In the genomic region with DNA sequence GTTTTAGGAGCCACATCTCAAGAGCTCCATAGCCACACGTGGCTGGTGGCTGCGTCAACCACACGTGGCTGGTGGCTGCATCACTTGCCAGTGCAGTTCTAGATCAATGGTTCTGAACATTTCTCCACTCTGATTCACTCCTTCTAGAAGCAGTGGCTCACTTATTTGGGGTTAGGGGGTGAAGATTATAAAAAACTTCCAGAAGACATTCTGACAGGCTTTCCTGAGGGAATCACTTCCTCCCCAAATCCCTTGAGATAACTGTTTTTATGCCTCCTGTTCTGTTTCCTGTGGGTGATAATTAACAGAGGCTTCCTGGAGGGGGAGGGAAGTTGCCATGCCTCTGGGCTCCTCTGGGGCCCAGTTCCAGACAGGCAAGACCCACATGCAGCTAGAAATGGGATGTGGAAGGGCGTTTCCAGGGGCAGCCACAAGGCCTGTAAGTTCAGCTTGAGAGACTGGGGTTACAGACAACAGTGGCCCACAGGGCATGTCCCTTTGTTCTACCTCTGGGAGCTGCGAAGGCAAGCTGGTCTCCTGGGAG, we compare ENCODE assay signal across 13 cellular contexts. TPM values are rescaled to one million over a fixed set of nuclear protein-coding genes. Genes with fewer than 3 reads are reported as not detected.
A peak's percentile ranks its signal among the peaks of the same experiment; 100 is the strongest.
DNase-seq lines count a peak whose midpoint lies in the region; ATAC-seq, FAIRE-seq and TF ChIP-seq lines count a peak whose summit lies in the region.
"Had no signal": no experiment of that assay in that cellular context is flagged by ENCODE, and none has a peak within 500 bp of the region (broad histone marks: within the 10 kb centered on the region; RNA-seq: fewer than 3 reads in every experiment).

No MANE protein-coding gene starts in this region.

- peaks cover 11% of the 10 kb centered on the region for H3K9me3 Mint-ChIP-seq in HFFc6
- H3K9me3 Mint-ChIP-seq in brain = peaks cover 13 to 34% (median 22%) of the 10 kb centered on the region in 5 experiments

- in situ Hi-C loops in GM13977 (cut with MboI; ENCODE audit: low pct_unique_long_range_greater_than_20kb, low sequenced_read_pairs, unreplicated experiment) = no loop called here

- peaks cover 12% of the 10 kb centered on the region; the same call in 2 of the 3 replicates for H3K9me3 ChIP-seq in A549
- H3K9me3 ChIP-seq: neutrophil, Peyer's patch had no signal

- H3K4me3 Mint-ChIP-seq in HFFc6 (no peak overlapping the region), brain (no peak overlapping the region)
- H3K4me3 Mint-ChIP-seq: activated CD4-positive, alpha-beta memory T cell treated with anti-CD3 and anti-CD28 coated beads, Interleukin-2, amount 10 ng/mL, durations not matched to agents 7 days and 5 days; CD4-positive, CD25-positive, alpha-beta regulatory T cell had no signal

- H3K4me1 Mint-ChIP-seq in HFFc6 (ENCODE audit: low read depth) (peaks cover 22% of the 10 kb centered on the region), brain (peaks cover 16% of the 10 kb centered on the region)

- H3K27ac Mint-ChIP-seq in HFFc6 (peak overlapping the region; percentile 24), brain (peak overlapping the region in 3 of 5 experiments; percentile 35 to 41 (median 40))
- H3K27ac Mint-ChIP-seq: activated CD4-positive, alpha-beta memory T cell treated with anti-CD3 and anti-CD28 coated beads, Interleukin-2, amount 10 ng/mL, durations not matched to agents 7 days and 5 days had no signal

- POLR2A ChIA-PET in A549 (lab: Yijun Ruan, JAX) (no interaction called here), GM10248 (lab: Yijun Ruan, JAX) (no interaction called here)

- peaks cover 5% of the 10 kb centered on the region for H3K27me3 Mint-ChIP-seq in HFFc6 (ENCODE audit: insufficient read depth)
- peaks cover 4% of the 10 kb centered on the region for H3K27me3 Mint-ChIP-seq in brain
- H3K27me3 Mint-ChIP-seq: CD4-positive, CD25-positive, alpha-beta regulatory T cell had no signal

- H3K36me3 Mint-ChIP-seq in HFFc6 (ENCODE audit: low read depth) (peaks cover 38% of the 10 kb centered on the region), brain (peaks cover 46% of the 10 kb centered on the region)

- peak in 1 of 2 experiments; percentile 27 for DNase-seq in A549 (ENCODE audit: low read depth in 1 of 2, low spot score in 1 of 2)
- DNase-seq in HFFc6 = peak; percentile 32
- DNase-seq in kidney tubule cell (ENCODE audit: low spot score) = peak; percentile 95
- DNase-seq in GM13977 (ENCODE audit: low spot score) = no peak
- no peak for DNase-seq in GM10248 (ENCODE audit: extremely low spot score)
- DNase-seq in AG20443 (ENCODE audit: low spot score) = no peak
- DNase-seq: activated CD4-positive, alpha-beta memory T cell treated with anti-CD3 and anti-CD28 coated beads, Interleukin-2, amount 10 ng/mL, durations not matched to agents 7 days and 5 days; CD4-positive, CD25-positive, alpha-beta regulatory T cell; NCI-H1436 treated with DMSO at 0.1 percent for 48 hours; Peyer's patch had no signal

- TF ChIP-seq RAD21 in A549 (conservative IDR thresholded peaks at IDR 0.05 in 1 of 2, IDR thresholded peaks at IDR 0.05 in 1 of 2) = no peak

- no peak for TF ChIP-seq CTCF in A549 (IDR thresholded peaks at IDR 0.05)
- no peak for TF ChIP-seq CTCF in HFFc6 (IDR thresholded peaks at IDR 0.05)
- no peak for TF ChIP-seq CTCF in brain (conservative IDR thresholded peaks at IDR 0.05)
- no peak for TF ChIP-seq CTCF in GM13977 (IDR thresholded peaks at IDR 0.05; ENCODE audit: extremely low read depth, insufficient read depth, missing control alignments)
- TF ChIP-seq CTCF in GM10248 (IDR thresholded peaks at IDR 0.05; ENCODE audit: control extremely low read depth, extremely low read depth, low read depth, missing control alignments) = no peak

- peaks cover 14% of the 10 kb centered on the region for H3K4me1 ChIP-seq in A549
- H3K4me1 ChIP-seq: Peyer's patch had no signal

- 59% methylated on average over 5 of the region's 5 CpGs for WGBS in A549 (ENCODE audit: missing lambda C conversion rate)

- no peak for FAIRE-seq in A549 (lab: Jason Lieb, UNC)

- no peak for TF ChIP-seq POLR2A in A549 (IDR thresholded peaks at IDR 0.05; ENCODE audit: low read length)

- no peak for TF ChIP-seq EP300 in A549 (IDR thresholded peaks at IDR 0.05)

- peak; percentile 71 to 81 for ATAC-seq in A549
- ATAC-seq in GM18519 (IDR thresholded peaks at IDR 0.05; ENCODE audit: low FRiP score, unreplicated experiment) = no peak

- peak overlapping the region; percentile 37; the same call in 2 of the 3 replicates for H3K4me2 ChIP-seq in A549

- H3K27ac ChIP-seq in A549 = peak overlapping the region; percentile 35 to 67; a peak in 4 of 6 replicates
- H3K27ac ChIP-seq: neutrophil, Peyer's patch had no signal

- no peak overlapping the region for H3K4me3 ChIP-seq in A549
- H3K4me3 ChIP-seq: Peyer's patch had no signal

- CTCF ChIA-PET in A549 (lab: Yijun Ruan, JAX) (interaction anchor here (1.0 to 1.8 kb wide), 3 partner anchors 8 to 36 kb away, joined by 3 to 4 read pairs (median 4); no protein-coding TSS in a partner anchor), GM10248 (lab: Yijun Ruan, JAX) (interaction anchor here (0.9 to 2.1 kb wide), 6 partner anchors 8 to 406 kb away, joined by 3 to 9 read pairs (median 3); no protein-coding TSS in a partner anchor)

TF ChIP-seq in A549, 52 proteins besides CTCF, POLR2A, EP300 and RAD21:
- TF ChIP-seq HOXB5 (CRISPR knock-in tag; IDR thresholded peaks at IDR 0.05) = no peak
- TF ChIP-seq, protein P1, sequence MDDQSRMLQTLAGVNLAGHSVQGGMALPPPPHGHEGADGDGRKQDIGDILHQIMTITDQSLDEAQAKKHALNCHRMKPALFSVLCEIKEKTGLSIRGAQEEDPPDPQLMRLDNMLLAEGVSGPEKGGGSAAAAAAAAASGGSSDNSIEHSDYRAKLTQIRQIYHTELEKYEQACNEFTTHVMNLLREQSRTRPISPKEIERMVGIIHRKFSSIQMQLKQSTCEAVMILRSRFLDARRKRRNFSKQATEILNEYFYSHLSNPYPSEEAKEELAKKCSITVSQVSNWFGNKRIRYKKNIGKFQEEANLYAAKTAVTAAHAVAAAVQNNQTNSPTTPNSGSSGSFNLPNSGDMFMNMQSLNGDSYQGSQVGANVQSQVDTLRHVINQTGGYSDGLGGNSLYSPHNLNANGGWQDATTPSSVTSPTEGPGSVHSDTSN (IDR thresholded peaks at IDR 0.05) = no peak
- no peak for TF ChIP-seq CBX2 (IDR thresholded peaks at IDR 0.05; ENCODE audit: borderline replicate concordance, low read depth)

RNA-seq across cellular contexts. Expression of a gene that starts 23.6 kb away (rescaled TPM):
- polyA plus RNA-seq in A549 (2011; rRNA removed) (5.4 and 7.9 TPM in 2 replicates), A549 (2017; fragmentation: RNase III; extraction: RNeasy Plus Mini Kit Qiagen cat#74134 plus additional on column Dnase treatment) (5.6 to 6.6 TPM (median 5.9 TPM) in 3 replicates), brain (ENCODE audit: insufficient read depth, low read depth, low replicate concordance) (13.9 TPM)
- 2.7 and 3.8 TPM in 2 replicates for polyA plus RNA-seq in A549 (2012; cell fraction: cytosol; rRNA removed)
- 4.4 and 5.4 TPM in 2 replicates for polyA plus RNA-seq in A549 (2012; cell fraction: nucleus; rRNA removed)
- polyA minus RNA-seq in A549 (2011; rRNA and poly(A)+ RNA removed) = 8.3 and 13.1 TPM in 2 replicates
- total RNA-seq in HFFc6 (2021; fragmentation: NEBNext Ultra II Directional; extraction: Animal tissue kit (Norgen Biotek cat#: 25700)) = 100 to 1,000 TPM in 4 of 6 experiments, 10 to 100 TPM in 2; 88.6 to 126 (median 105) TPM

Comparison
In these comparisons a context has a peak if more than half of its experiments do, and no peak if none do; other contexts are left out.
1. DNase-seq: peak in HFFc6 (single experiment) and kidney tubule cell (single experiment); none in GM13977 (single experiment), GM10248 (single experiment) and AG20443 (single experiment).